35 cellular contexts compared by ENCODE assay signal in the genomic region with DNA sequence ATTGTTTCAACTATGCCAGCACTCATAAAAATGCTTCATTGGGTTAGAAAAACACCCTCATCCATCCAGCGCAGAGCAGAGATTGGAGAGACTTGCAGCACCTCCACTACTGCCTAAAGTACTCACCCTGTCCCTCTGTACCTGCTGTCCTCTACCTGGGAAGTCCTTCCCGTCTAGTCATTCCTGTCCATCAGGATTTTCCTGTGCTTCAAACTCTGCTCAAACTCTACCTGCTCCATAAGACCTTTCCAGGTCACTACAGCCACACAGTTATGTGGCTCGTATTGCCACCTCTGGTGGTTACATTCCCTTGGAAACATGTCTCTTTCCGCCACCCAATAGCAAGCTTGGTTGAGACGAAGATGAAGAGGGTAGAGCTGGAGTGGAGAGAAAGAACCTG. TPM values are rescaled to one million over a fixed set of nuclear protein-coding genes. Genes with fewer than 3 reads are reported as not detected.
"Had no signal": no experiment of that assay in that cellular context is flagged by ENCODE, and none has a peak within 500 bp of the region (broad histone marks: within the 10 kb centered on the region; RNA-seq: fewer than 3 reads in every experiment).

No MANE protein-coding gene starts in this region.

- H3K9me3 ChIP-seq: esophagus squamous epithelium, gastroesophageal sphincter, heart right ventricle had no signal

- H3K27ac ChIP-seq: brain microvascular endothelial cell, coronary artery, dorsolateral prefrontal cortex, esophagus squamous epithelium, gastroesophageal sphincter, heart right ventricle had no signal

- DNase-seq: activated CD4-positive, alpha-beta T cell treated with anti-CD3 and anti-CD28 coated beads for 36 hours; activated CD4-positive, alpha-beta T cell treated with anti-CD3 and anti-CD28 coated beads, Interleukin-2, amount 50 U/mL, for 1 hour; activated CD4-positive, alpha-beta T cell treated with anti-CD3 and anti-CD28 coated beads, Interleukin-2, amount 50 U/mL, for 48 hours; activated CD4-positive, CD25-positive, alpha-beta regulatory T cell; activated CD4-positive, CD25-positive, alpha-beta regulatory T cell treated with anti-CD3 and anti-CD28 coated beads, Interleukin-2, amount 50 U/mL, for 72 hours; activated CD8-positive, alpha-beta memory T cell treated with anti-CD3 and anti-CD28 coated beads for 24 hours; activated CD8-positive, alpha-beta T cell treated with anti-CD3 and anti-CD28 coated beads for 36 hours; activated effector memory CD4-positive, alpha-beta T cell treated with Interleukin-2 at 50 U/mL for 16 hours; activated gamma-delta T cell treated with Interleukin-2 at 50 U/mL for 16 hours; activated naive CD4-positive, alpha-beta T cell treated with anti-CD3 and anti-CD28 coated beads, Interleukin-2, amount 50 U/mL, for 16 hours; activated naive CD4-positive, alpha-beta T cell treated with Interleukin-2 at 50 U/mL for 16 hours; activated T-cell treated with anti-CD3 and anti-CD28 coated beads, Interleukin-2, amount 50 U/mL, for 4 hours; amniotic stem cell; anterior cingulate cortex; brain microvascular endothelial cell; dorsolateral prefrontal cortex; effector memory CD4-positive, alpha-beta T cell; endodermal cell; erythroblast; esophagus squamous epithelium; foreskin melanocyte; heart right ventricle; T-cell; T1000 had no signal

- H3K4me1 Mint-ChIP-seq: activated CD4-positive, alpha-beta T cell treated with anti-CD3 and anti-CD28 coated beads for 36 hours; activated T-helper 17 cell treated with anti-CD3 and anti-CD28 coated beads, Interleukin-2, amount 50 U/mL, for 72 hours; central memory CD8-positive, alpha-beta T cell; T-cell had no signal

- H3K4me1 ChIP-seq: esophagus squamous epithelium, heart right ventricle had no signal

- H3K27me3 Mint-ChIP-seq: activated CD4-positive, alpha-beta T cell treated with anti-CD3 and anti-CD28 coated beads for 36 hours; activated CD8-positive, alpha-beta T cell treated with anti-CD3 and anti-CD28 coated beads for 36 hours; activated naive CD8-positive, alpha-beta T cell; activated T-helper 17 cell treated with anti-CD3 and anti-CD28 coated beads, Interleukin-2, amount 50 U/mL, for 72 hours; dendritic cell treated with granulocyte-macrophage colony-stimulating factor and Interleukin-4, amounts not matched to agents 40 ng/mL and 50 ng/mL, for 4 days; T-cell had no signal

- H3K4me3 Mint-ChIP-seq: activated CD4-positive, alpha-beta T cell treated with anti-CD3 and anti-CD28 coated beads for 36 hours; activated CD8-positive, alpha-beta T cell treated with anti-CD3 and anti-CD28 coated beads for 36 hours; activated naive CD8-positive, alpha-beta T cell; activated T-cell treated with anti-CD3 and anti-CD28 coated beads, Interleukin-2, amount 50 U/mL, for 4 hours; activated T-helper 17 cell treated with anti-CD3 and anti-CD28 coated beads, Interleukin-2, amount 50 U/mL, for 72 hours; central memory CD8-positive, alpha-beta T cell; dendritic cell treated with granulocyte-macrophage colony-stimulating factor and Interleukin-4, amounts not matched to agents 40 ng/mL and 50 ng/mL, for 4 days; endodermal cell; T-cell; T-helper 1 cell treated with Interleukin-12 subunit alpha and Interleukin-12 subunit beta and Interleukin-4 antibody, amounts not matched to agents 30 μg/mL and 1 μg/mL, for 36 hours; T-helper 2 cell treated with Interferon-gamma antibody and Interleukin-4, amounts not matched to agents 5 μg/mL and 100 μg/mL, for 36 hours had no signal

- H3K36me3 ChIP-seq: brain microvascular endothelial cell, esophagus squamous epithelium had no signal

- FAIRE-seq: astrocyte, bronchial epithelial cell had no signal

- H3K27ac Mint-ChIP-seq: activated CD4-positive, alpha-beta T cell treated with anti-CD3 and anti-CD28 coated beads for 36 hours; activated CD8-positive, alpha-beta T cell treated with anti-CD3 and anti-CD28 coated beads for 36 hours; activated naive CD8-positive, alpha-beta T cell; activated T-helper 17 cell treated with anti-CD3 and anti-CD28 coated beads, Interleukin-2, amount 50 U/mL, for 72 hours; dendritic cell treated with granulocyte-macrophage colony-stimulating factor and Interleukin-4, amounts not matched to agents 40 ng/mL and 50 ng/mL, for 4 days; endodermal cell; T-cell; T-helper 1 cell treated with Interleukin-12 subunit alpha and Interleukin-12 subunit beta and Interleukin-4 antibody, amounts not matched to agents 30 μg/mL and 1 μg/mL, for 36 hours; T-helper 2 cell treated with Interferon-gamma antibody and Interleukin-4, amounts not matched to agents 5 μg/mL and 100 μg/mL, for 36 hours had no signal

- H3K4me3 ChIP-seq: coronary artery, dorsolateral prefrontal cortex, esophagus squamous epithelium, gastroesophageal sphincter, heart right ventricle had no signal

- H3K27me3 ChIP-seq: brain microvascular endothelial cell, dorsolateral prefrontal cortex, esophagus squamous epithelium had no signal

- ATAC-seq: activated CD4-positive, alpha-beta T cell treated with anti-CD3 and anti-CD28 coated beads for 36 hours; activated CD8-positive, alpha-beta T cell treated with anti-CD3 and anti-CD28 coated beads for 36 hours; activated T-cell treated with anti-CD3 and anti-CD28 coated beads, Interleukin-2, amount 50 U/mL, for 4 hours; activated T-helper 17 cell treated with anti-CD3 and anti-CD28 coated beads, Interleukin-2, amount 50 U/mL, for 72 hours; gastroesophageal sphincter; heart right ventricle; T-cell had no signal

RNA-seq across cellular contexts. Expression of gene C1orf162, which starts 53.4 kb away (rescaled TPM):
- total RNA-seq: glomerular endothelial cell had no signal
